Comparison of ENCODE assay signal across 17 cellular contexts in the genomic region with DNA sequence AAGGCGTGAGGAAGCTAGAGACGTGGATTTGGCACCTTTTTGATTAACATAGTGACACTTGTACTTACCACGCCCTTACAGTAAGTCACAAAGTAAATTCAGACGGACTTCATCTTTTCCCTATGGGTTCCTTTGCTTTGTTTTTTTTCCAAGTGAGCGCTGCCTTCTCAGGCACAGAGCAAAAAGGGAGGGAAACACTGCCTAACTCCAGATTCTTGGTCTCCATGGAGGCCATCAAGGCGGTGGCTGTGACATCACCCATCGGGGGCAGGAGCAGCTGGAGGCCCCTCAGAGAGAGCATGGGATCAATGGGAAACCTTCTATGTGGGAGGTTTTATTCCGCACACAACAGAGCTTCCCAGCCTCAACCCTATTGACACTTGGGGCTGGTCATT. TPM values are rescaled to one million over a fixed set of nuclear protein-coding genes. Genes with fewer than 3 reads are reported as not detected.
DNase-seq lines count a peak whose midpoint lies in the region; ATAC-seq and TF ChIP-seq lines count a peak whose summit lies in the region.
"Had no signal": no experiment of that assay in that cellular context is flagged by ENCODE, and none has a peak within 500 bp of the region (broad histone marks: within the 10 kb centered on the region; RNA-seq: fewer than 3 reads in every experiment).

No MANE protein-coding gene starts in this region.

- peak overlapping the region; percentile 48 for H3K9ac ChIP-seq in mucosa of stomach (ENCODE audit: low read length)

- H3K36me3 Mint-ChIP-seq in CD8-positive, alpha-beta memory T cell, result peaks cover 0 to 16% (median 12%) of the 10 kb centered on the region in 3 donors

- H3K4me1 Mint-ChIP-seq in CD8-positive, alpha-beta memory T cell, result peaks cover 31 to 34% (median 34%) of the 10 kb centered on the region in 3 donors

- CTCF ChIA-PET in CD8-positive, alpha-beta memory T cell (lab: Charles Lee), result no interaction called here

- H3K4me1 ChIP-seq in SJSA1 (replicated peaks), result peaks cover 46% of the 10 kb centered on the region
- peaks cover 33 to 50% (median 45%) of the 10 kb centered on the region in 4 donors for H3K4me1 ChIP-seq in esophagus muscularis mucosa
- H3K4me1 ChIP-seq in mucosa of stomach (ENCODE audit: control insufficient read depth, insufficient read depth, low read length), result peaks cover 48% of the 10 kb centered on the region
- peaks cover 37 to 74% of the 10 kb centered on the region in 2 donors for H3K4me1 ChIP-seq in thoracic aorta (ENCODE audit: control insufficient read depth in 1 of 2, low read depth in 2 of 2)
- H3K4me1 ChIP-seq in CD8-positive, alpha-beta memory T cell (ENCODE audit: insufficient read depth, low read length), result no peaks in the 10 kb centered on the region

- H3K9me3 Mint-ChIP-seq in CD8-positive, alpha-beta memory T cell, result no peaks in the 10 kb centered on the region
- H3K9me3 Mint-ChIP-seq: activated naive CD8-positive, alpha-beta T cell treated with anti-CD3 and anti-CD28 coated beads for 36 hours; immature natural killer cell; naive thymus-derived CD4-positive, alpha-beta T cell; T-helper 1 cell treated with Interleukin-12 subunit alpha and Interleukin-12 subunit beta and Interleukin-4 antibody, amounts not matched to agents 30 μg/mL and 1 μg/mL, for 36 hours had no signal

- intact Hi-C loops in esophagus muscularis mucosa (cut with DNase I), result no loop called here

- no peak overlapping the region for H3K4me3 Mint-ChIP-seq in CD8-positive, alpha-beta memory T cell
- H3K4me3 Mint-ChIP-seq: activated naive CD8-positive, alpha-beta T cell treated with anti-CD3 and anti-CD28 coated beads for 36 hours; immature natural killer cell; naive thymus-derived CD4-positive, alpha-beta T cell; T-helper 1 cell treated with Interleukin-12 subunit alpha and Interleukin-12 subunit beta and Interleukin-4 antibody, amounts not matched to agents 30 μg/mL and 1 μg/mL, for 36 hours had no signal

- H3K9me3 ChIP-seq in SJSA1 (replicated peaks) (no peaks in the 10 kb centered on the region), esophagus muscularis mucosa (no peaks in the 10 kb centered on the region), mucosa of stomach (ENCODE audit: control insufficient read depth, low read length) (no peaks in the 10 kb centered on the region), thoracic aorta (no peaks in the 10 kb centered on the region)
- no peaks in the 10 kb centered on the region for H3K9me3 ChIP-seq in CD8-positive, alpha-beta memory T cell (ENCODE audit: low read length)
- H3K9me3 ChIP-seq: BE2C, Peyer's patch had no signal

- TF ChIP-seq CTCF in esophagus muscularis mucosa (IDR thresholded peaks at IDR 0.05), result no peak
- no peak for TF ChIP-seq CTCF in thoracic aorta (IDR thresholded peaks at IDR 0.05)

- no peak overlapping the region for H3K4me3 ChIP-seq in SJSA1
- H3K4me3 ChIP-seq in esophagus muscularis mucosa, result peak overlapping the region; percentile 22 to 36 (median 31)
- H3K4me3 ChIP-seq in mucosa of stomach (ENCODE audit: low read length), result peak overlapping the region; percentile 4
- H3K4me3 ChIP-seq in thoracic aorta, result peak overlapping the region; percentile 53
- H3K4me3 ChIP-seq in CD8-positive, alpha-beta memory T cell (ENCODE audit: low read length), result no peak overlapping the region
- H3K4me3 ChIP-seq: Peyer's patch had no signal

- DNase-seq in SJSA1 (ENCODE audit: low read depth in 1 of 2, low spot score in 2 of 2), result no peak
- DNase-seq in esophagus muscularis mucosa (ENCODE audit: extremely low spot score), result no peak
- no peak for DNase-seq in thoracic aorta (ENCODE audit: low spot score)
- DNase-seq in NCI-H446 (lab: John Stamatoyannopoulos, UW), result no peak
- no peak for DNase-seq in CD8-positive, alpha-beta memory T cell
- no peak for DNase-seq in activated CD4-positive, alpha-beta T cell treated with anti-CD3 and anti-CD28 coated beads for 4 hours
- DNase-seq: activated CD4-positive, CD25-positive, alpha-beta regulatory T cell treated with anti-CD3 and anti-CD28 coated beads, Interleukin-2, amount 50 U/mL, for 72 hours; activated naive CD8-positive, alpha-beta T cell treated with anti-CD3 and anti-CD28 coated beads for 36 hours; BE2C; immature natural killer cell; naive thymus-derived CD4-positive, alpha-beta T cell; NCI-H187 treated with DMSO at 0.1 percent for 48 hours; NCI-H524 treated with DMSO at 0.1 percent for 48 hours; Peyer's patch had no signal

- H3K27ac ChIP-seq in SJSA1 (0 out of 2 replicates have a peak overlapping the region, but pooled peaks have one; percentile 18), esophagus muscularis mucosa (replicated peaks in 1 of 4) (peak overlapping the region; percentile 78 to 86 (median 84)), thoracic aorta (peak overlapping the region; percentile 94 to 99)
- no peak overlapping the region for H3K27ac ChIP-seq in CD8-positive, alpha-beta memory T cell (ENCODE audit: low read depth, low read length)

- peak overlapping the region in 1 of 8 donors; percentile 54 for H3K27ac Mint-ChIP-seq in CD8-positive, alpha-beta memory T cell
- H3K27ac Mint-ChIP-seq: activated naive CD8-positive, alpha-beta T cell treated with anti-CD3 and anti-CD28 coated beads for 36 hours; T-helper 1 cell treated with Interleukin-12 subunit alpha and Interleukin-12 subunit beta and Interleukin-4 antibody, amounts not matched to agents 30 μg/mL and 1 μg/mL, for 36 hours had no signal

- TF ChIP-seq POLR2A in esophagus muscularis mucosa (IDR thresholded peaks at IDR 0.05; ENCODE audit: low read depth), result no peak

- 70% methylated on average over 8 of the region's 8 CpGs for WGBS in esophagus muscularis mucosa

- no peak for TF ChIP-seq EP300 in esophagus muscularis mucosa (IDR thresholded peaks at IDR 0.05)

- POLR2A ChIA-PET in CD8-positive, alpha-beta memory T cell (lab: Charles Lee), result no interaction called here

- H3K27me3 ChIP-seq in SJSA1 (replicated peaks) (no peaks in the 10 kb centered on the region), esophagus muscularis mucosa (no peaks in the 10 kb centered on the region), mucosa of stomach (ENCODE audit: control insufficient read depth, insufficient read depth, low read length) (no peaks in the 10 kb centered on the region), thoracic aorta (replicated peaks; ENCODE audit: insufficient read depth) (no peaks in the 10 kb centered on the region)
- no peaks in the 10 kb centered on the region for H3K27me3 ChIP-seq in CD8-positive, alpha-beta memory T cell (ENCODE audit: insufficient read depth, low read length, poor library complexity, severe bottlenecking)
- H3K27me3 ChIP-seq: BE2C, Peyer's patch had no signal

- no peak for ATAC-seq in thoracic aorta (ENCODE audit: insufficient number of reproducible peaks, low FRiP score, low read depth)
- no peak for ATAC-seq in GM18498 (IDR thresholded peaks at IDR 0.05; ENCODE audit: unreplicated experiment)
- ATAC-seq: naive thymus-derived CD4-positive, alpha-beta T cell had no signal

- no peaks in the 10 kb centered on the region for H3K27me3 Mint-ChIP-seq in CD8-positive, alpha-beta memory T cell
- H3K27me3 Mint-ChIP-seq: activated naive CD8-positive, alpha-beta T cell treated with anti-CD3 and anti-CD28 coated beads for 36 hours; naive thymus-derived CD4-positive, alpha-beta T cell had no signal

- H3K36me3 ChIP-seq in SJSA1 (peaks cover 13% of the 10 kb centered on the region), esophagus muscularis mucosa (no peaks in the 10 kb centered on the region), mucosa of stomach (ENCODE audit: control insufficient read depth, insufficient read depth, low read length) (no peaks in the 10 kb centered on the region), thoracic aorta (no peaks in the 10 kb centered on the region)
- H3K36me3 ChIP-seq in CD8-positive, alpha-beta memory T cell (ENCODE audit: insufficient read depth, low read length), result no peaks in the 10 kb centered on the region
- H3K36me3 ChIP-seq: BE2C, Peyer's patch had no signal

RNA-seq across cellular contexts. Expression of gene ERGIC1, which starts 45.4 kb away (rescaled TPM):
- 115 and 202 TPM in 2 replicates for total RNA-seq in SJSA1 (2014; rRNA removed; shearing (Covaris generic))
- total RNA-seq in esophagus muscularis mucosa (100 to 1,000 TPM; 105 to 161 (median 145) TPM), thoracic aorta (100 to 1,000 TPM; 141 to 230 TPM)
- 10 to 100 TPM; 39.7 to 39.9 TPM for total RNA-seq in CD8-positive, alpha-beta memory T cell
- polyA plus RNA-seq in CD8-positive, alpha-beta memory T cell, result 25.9 TPM

Comparison
In these comparisons a context has a peak if more than half of its experiments do, and no peak if none do; other contexts are left out.
1. H3K4me3 ChIP-seq: peak in esophagus muscularis mucosa (4 of 4), mucosa of stomach (single experiment) and thoracic aorta (single experiment); none in SJSA1 (single experiment) and CD8-positive, alpha-beta memory T cell (single experiment).